In genomic region chrX:130171446-130172126, GRCh38 we compare ENCODE assay signal across 8 cellular contexts. TPM values are rescaled to one million over a fixed set of nuclear protein-coding genes. Genes with fewer than 3 reads are reported as not detected.
A peak's percentile ranks its signal among the peaks of the same experiment; 100 is the strongest.
DNase-seq lines count a peak whose midpoint lies in the region; ATAC-seq, FAIRE-seq and TF ChIP-seq lines count a peak whose summit lies in the region.

RAB33A (plus strand) TSS chrX:130171962; CDS start chrX:130172063, 101 bp downstream.

- 43% methylated on average over 45 of the region's 61 CpGs for WGBS in smooth muscle cell (ENCODE audit: low lambda C conversion rate)

- FAIRE-seq in bronchial epithelial cell (lab: Jason Lieb, UNC): no peak

- H2AFZ ChIP-seq in smooth muscle cell (ENCODE audit: low read depth): peak within 1 kb of the TSS; percentile 69

- H3K4me1 ChIP-seq in smooth muscle cell (ENCODE audit: low read depth): peaks cover 5% of the 10 kb centered on the region

- H3K4me2 ChIP-seq in smooth muscle cell: peak within 1 kb of the TSS; percentile 85

- no peak within 1 kb of the TSS for H3K9ac ChIP-seq in smooth muscle cell (ENCODE audit: low read depth)

- no peaks in the 10 kb centered on the region for H3K9me3 ChIP-seq in smooth muscle cell (replicated peaks; ENCODE audit: low read depth)

- TF ChIP-seq CTCF in bronchial epithelial cell (IDR thresholded peaks at IDR 0.05; ENCODE audit: insufficient read depth, low read length, severe bottlenecking) (no peak), smooth muscle cell (IDR thresholded peaks at IDR 0.05; ENCODE audit: borderline replicate concordance, insufficient read depth, poor library complexity, severe bottlenecking) (no peak), RWPE1 (conservative IDR thresholded peaks at IDR 0.05; ENCODE audit: low read depth) (no peak)

- H3K27me3 ChIP-seq in bronchial epithelial cell (ENCODE audit: control insufficient read depth, insufficient read depth, low read length) (peaks cover 5% of the 10 kb centered on the region), smooth muscle cell (ENCODE audit: low read depth) (no peaks in the 10 kb centered on the region)

- CTCF ChIA-PET in RWPE1 (lab: Yijun Ruan, JAX): no interaction called here

- no peaks in the 10 kb centered on the region for H4K20me1 ChIP-seq in smooth muscle cell (ENCODE audit: low read depth)

- POLR2A ChIA-PET in RWPE1 (lab: Yijun Ruan, JAX; ENCODE audit: low non-redundant PET): no interaction called here

- no peaks in the 10 kb centered on the region for H3F3A ChIP-seq in smooth muscle cell (ENCODE audit: low read depth)

- H3K79me2 ChIP-seq in smooth muscle cell (ENCODE audit: low read depth): no peaks in the 10 kb centered on the region

- H3K4me3 ChIP-seq in bronchial epithelial cell (ENCODE audit: low read depth, low read length) (peak within 1 kb of the TSS; percentile 25), smooth muscle cell (peak within 1 kb of the TSS; percentile 50)

- H3K36me3 ChIP-seq in bronchial epithelial cell (ENCODE audit: control insufficient read depth, insufficient read depth, low read length) (no peaks in the 10 kb centered on the region), smooth muscle cell (ENCODE audit: low read depth) (no peaks in the 10 kb centered on the region)

- peak; percentile 26 for DNase-seq in GM03348 (ENCODE audit: low spot score)
- peak in 4 of 5 experiments; percentile 8 to 84 (median 37) for DNase-seq in T-helper 2 cell
- no peak for DNase-seq in bronchial epithelial cell (ENCODE audit: low read depth)
- DNase-seq in iris pigment epithelial cell (ENCODE audit: low read depth): peak; percentile 22
- no peak for DNase-seq in smooth muscle cell (lab: John Stamatoyannopoulos, UW; ENCODE audit: unreplicated experiment)
- no peak for DNase-seq in RWPE1 (ENCODE audit: low spot score)

- ATAC-seq in HG03045 (IDR thresholded peaks at IDR 0.05; ENCODE audit: unreplicated experiment) (peak; percentile 19), GM21717 (IDR thresholded peaks at IDR 0.05; ENCODE audit: unreplicated experiment) (no peak)

- H3K27ac ChIP-seq in smooth muscle cell (ENCODE audit: low read depth) (peak within 1 kb of the TSS; percentile 99), RWPE1 (no peak within 1 kb of the TSS)

RNA-seq across cellular contexts. Expression of gene RAB33A, which starts in this region (rescaled TPM):
- total RNA-seq in bronchial epithelial cell (0.13 and 0.26 TPM in 2 replicates), smooth muscle cell (0.58 and 1.4 TPM in 2 replicates)
- 2.2 and 2.6 TPM in 2 replicates for polyA plus RNA-seq in smooth muscle cell

Comparison
In these comparisons a context has a peak if more than half of its experiments do, and no peak if none do; other contexts are left out.
1. DNase-seq: peak in GM03348 (single experiment), T-helper 2 cell (4 of 5) and iris pigment epithelial cell (single experiment); none in bronchial epithelial cell (single experiment), smooth muscle cell (single experiment) and RWPE1 (single experiment).